ENCODE assay signal across 24 cellular contexts in genomic region chr7:89584896-89585295, GRCh38.
"Had no signal": no experiment of that assay in that cellular context is flagged by ENCODE, and none has a peak within 500 bp of the region (broad histone marks: within the 10 kb centered on the region; RNA-seq: fewer than 3 reads in every experiment).

No MANE protein-coding gene starts in this region.

- ATAC-seq: effector memory CD8-positive, alpha-beta T cell; esophagus mucosa; foreskin keratinocyte; gastroesophageal sphincter; heart right ventricle; left lobe of liver; naive thymus-derived CD4-positive, alpha-beta T cell; right cardiac atrium; stimulated activated memory B cell treated with anti-CD40 and anti-IgM and Interleukin-4, amounts not matched to agents 10 μg/mL and 1 μg/mL and 100 μg/mL, for 72 hours; stimulated activated naive CD8-positive, alpha-beta T cell treated with anti-CD3 and anti-CD28 coated beads, Interleukin-15, Interleukin-2, amounts not matched to agents 100 U/mL and 50 U/mL, for 24 hours had no signal

- DNase-seq: cerebellar nuclear complex; cortex of kidney; effector memory CD8-positive, alpha-beta T cell; foreskin keratinocyte; heart right ventricle; hippocampal formation; immature natural killer cell; naive thymus-derived CD4-positive, alpha-beta T cell; nucleus accumbens; right cardiac atrium; sigmoid colon; stimulated activated CD4-positive, alpha-beta T cell treated with anti-CD3 and anti-CD28 coated beads, Interleukin-2, amount 100 ng/mL, for 24 hours; stimulated activated CD4-positive, alpha-beta T cell treated with anti-CD3 and anti-CD28 coated beads, Interleukin-4, amount 100 ng/mL, for 4 hours; stimulated activated naive CD8-positive, alpha-beta T cell treated with anti-CD3 and anti-CD28 coated beads, Interleukin-15, Interleukin-2, amounts not matched to agents 100 U/mL and 50 U/mL, for 24 hours; substantia nigra; testis; tibial artery had no signal

- H3K4me3 ChIP-seq: gastroesophageal sphincter, heart right ventricle, lung, neural progenitor cell, prostate gland, sigmoid colon, testis, tibial artery had no signal

- H3K9me3 ChIP-seq: prostate gland, sigmoid colon, testis, tibial artery had no signal

- H3K4me2 ChIP-seq: neural progenitor cell had no signal

- H3K27ac ChIP-seq: foreskin keratinocyte, gastroesophageal sphincter, heart right ventricle, neural progenitor cell, prostate gland, sigmoid colon, testis, tibial artery had no signal

- H3K4me1 ChIP-seq: foreskin keratinocyte, gastroesophageal sphincter, heart right ventricle, neural progenitor cell, prostate gland, sigmoid colon, testis, tibial artery had no signal

- H3K27me3 ChIP-seq: foreskin keratinocyte, gastroesophageal sphincter, heart right ventricle, neural progenitor cell, sigmoid colon, testis, tibial artery had no signal

- H3K36me3 ChIP-seq: gastroesophageal sphincter, heart right ventricle, neural progenitor cell, prostate gland, sigmoid colon, tibial artery had no signal

- H3K9ac ChIP-seq: neural progenitor cell had no signal

- H2AFZ ChIP-seq: neural progenitor cell had no signal
